Comparison of ENCODE assay signal across 21 cellular contexts in the genomic region with DNA sequence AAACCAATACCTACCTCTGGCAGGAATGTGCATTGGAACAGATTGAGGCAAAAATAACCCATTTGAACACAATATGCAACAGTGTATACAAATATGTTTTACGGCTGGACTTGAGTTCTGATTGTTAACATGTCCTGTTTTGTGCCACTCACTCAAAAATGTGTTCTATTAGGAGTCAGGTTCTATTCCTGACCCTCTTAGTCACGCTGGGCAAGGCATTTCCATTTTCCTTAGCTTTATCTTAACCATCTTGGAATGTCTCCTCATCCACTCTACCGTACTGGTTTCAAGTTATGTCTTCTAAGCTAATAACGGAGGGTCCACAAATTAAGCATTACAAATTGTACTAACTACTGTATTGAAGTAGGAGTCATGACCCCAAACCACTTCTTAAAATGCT.
DNase-seq lines count a peak whose midpoint lies in the region; ATAC-seq and TF ChIP-seq lines count a peak whose summit lies in the region.
"Had no signal": no experiment of that assay in that cellular context is flagged by ENCODE, and none has a peak within 500 bp of the region (broad histone marks: within the 10 kb centered on the region; RNA-seq: fewer than 3 reads in every experiment).

No MANE protein-coding gene starts in this region.

- intact Hi-C loops in MCF 10A (cut with micrococcal nuclease) = loop anchor here (5.0 kb wide), 2 partner anchors 43 to 78 kb away; a partner anchor contains a TSS
- intact Hi-C loops in mammary epithelial cell (cut with micrococcal nuclease) = no loop called here
- intact Hi-C loops in vagina (cut with DNase I) = no loop called here
- intact Hi-C loops in adrenal gland (cut with DNase I) = no loop called here

- H3K79me2 ChIP-seq in mammary epithelial cell (ENCODE audit: insufficient read depth, low read length) = peaks cover 9% of the 10 kb centered on the region

- no peaks in the 10 kb centered on the region for H3K9me3 ChIP-seq in mammary epithelial cell (replicated peaks; ENCODE audit: insufficient read depth, low read length)
- H3K9me3 ChIP-seq in vagina = no peaks in the 10 kb centered on the region
- no peaks in the 10 kb centered on the region for H3K9me3 ChIP-seq in adrenal gland (replicated peaks in 1 of 3)
- H3K9me3 ChIP-seq: colonic mucosa, ovary had no signal

- H3K9me3 Mint-ChIP-seq in MCF 10A (ENCODE audit: unreplicated experiment) (no peaks in the 10 kb centered on the region), nephron (peaks cover 2% of the 10 kb centered on the region)
- H3K9me3 Mint-ChIP-seq in activated CD4-positive, alpha-beta T cell treated with anti-CD3 and anti-CD28 coated beads, Interleukin-2, amount 10 ng/mL, durations not matched to agents 7 days and 5 days = peaks cover 12% of the 10 kb centered on the region

- in situ Hi-C loops in mammary epithelial cell (cut with MboI; ENCODE audit: low sequenced_read_pairs in 2 of 2) = no loop called here

- H3K27me3 Mint-ChIP-seq in MCF 10A (ENCODE audit: insufficient read depth, unreplicated experiment) = no peaks in the 10 kb centered on the region
- H3K27me3 Mint-ChIP-seq in nephron (ENCODE audit: low read depth) = no peaks in the 10 kb centered on the region
- H3K27me3 Mint-ChIP-seq in activated CD4-positive, alpha-beta T cell treated with anti-CD3 and anti-CD28 coated beads, Interleukin-2, amount 10 ng/mL, durations not matched to agents 7 days and 5 days = no peaks in the 10 kb centered on the region

- H3K36me3 Mint-ChIP-seq in MCF 10A (ENCODE audit: insufficient read depth, unreplicated experiment) = no peaks in the 10 kb centered on the region
- peaks cover 19% of the 10 kb centered on the region for H3K36me3 Mint-ChIP-seq in nephron (ENCODE audit: low read depth)
- peaks cover 51% of the 10 kb centered on the region for H3K36me3 Mint-ChIP-seq in activated CD4-positive, alpha-beta T cell treated with anti-CD3 and anti-CD28 coated beads, Interleukin-2, amount 10 ng/mL, durations not matched to agents 7 days and 5 days (ENCODE audit: low read depth)

- dilution Hi-C loops in mammary epithelial cell (cut with HindIII; ENCODE audit: low sequenced_read_pairs) = no loop called here

- BruUV-seq in MCF 10A (replicated peaks; lab: Mats Ljungman, UMichigan) = no TSS peak
- BruUV-seq in mammary epithelial cell (replicated peaks; lab: Mats Ljungman, UMichigan) = no TSS peak

- H3K36me3 ChIP-seq in mammary epithelial cell (ENCODE audit: insufficient read depth, low read length) (no peaks in the 10 kb centered on the region), vagina (no peaks in the 10 kb centered on the region), adrenal gland (replicated peaks in 1 of 2) (no peaks in the 10 kb centered on the region)
- H3K36me3 ChIP-seq: colonic mucosa, ovary had no signal

- H3K4me3 Mint-ChIP-seq in MCF 10A (ENCODE audit: unreplicated experiment) (no peak overlapping the region), nephron (no peak overlapping the region)
- H3K4me3 Mint-ChIP-seq in activated CD4-positive, alpha-beta T cell treated with anti-CD3 and anti-CD28 coated beads, Interleukin-2, amount 10 ng/mL, durations not matched to agents 7 days and 5 days = no peak overlapping the region

- H3K4me2 ChIP-seq in mammary epithelial cell (ENCODE audit: insufficient read depth, low read depth, low read length) = no peak overlapping the region

- no peak for ATAC-seq in GM18517 (IDR thresholded peaks at IDR 0.05; ENCODE audit: unreplicated experiment)
- ATAC-seq: Panc1 had no signal

- POLR2A ChIA-PET in MCF 10A (lab: Yijun Ruan, JAX) = interaction anchor here (0.6 to 7.1 kb wide), 6 partner anchors 10 to 357 kb away, joined by 3 to 76 read pairs (median 12); no protein-coding TSS in a partner anchor
- POLR2A ChIA-PET in activated CD4-positive, alpha-beta T cell treated with anti-CD3 and anti-CD28 coated beads, Interleukin-2, amount 10 ng/mL, durations not matched to agents 7 days and 5 days (lab: Charles Lee) = no interaction called here

- no peak for TF ChIP-seq CTCF in MCF 10A (IDR thresholded peaks at IDR 0.05; ENCODE audit: unreplicated experiment)
- TF ChIP-seq CTCF in mammary epithelial cell (conservative IDR thresholded peaks at IDR 0.05 in 1 of 2, IDR thresholded peaks at IDR 0.05 in 1 of 2; ENCODE audit: extremely low read depth in 1 of 2, insufficient read depth in 1 of 2, low read depth in 1 of 2, low read length in 2 of 2) = no peak
- TF ChIP-seq CTCF in cardiac fibroblast (IDR thresholded peaks at IDR 0.05; ENCODE audit: low read depth, low read length) = peak; percentile 3
- no peak for TF ChIP-seq CTCF in nephron (IDR thresholded peaks at IDR 0.05; ENCODE audit: unreplicated experiment in 3 of 3)
- no peak for TF ChIP-seq CTCF in vagina (IDR thresholded peaks at IDR 0.05)
- TF ChIP-seq CTCF in adrenal gland (IDR thresholded peaks at IDR 0.05) = no peak

- H3K4me3 ChIP-seq in mammary epithelial cell (replicated peaks in 1 of 3; ENCODE audit: insufficient read depth in 1 of 3, low read depth in 2 of 3, low read length in 3 of 3) = no peak overlapping the region
- H3K4me3 ChIP-seq in cardiac fibroblast (replicated peaks in 1 of 2; ENCODE audit: low read depth in 2 of 2, low read length in 2 of 2) = no peak overlapping the region
- H3K4me3 ChIP-seq in vagina = no peak overlapping the region
- no peak overlapping the region for H3K4me3 ChIP-seq in adrenal gland
- H3K4me3 ChIP-seq: colonic mucosa, GM23248, ovary had no signal

- CTCF ChIA-PET in MCF 10A (lab: Yijun Ruan, JAX) (interaction anchor here (0.9 to 4.4 kb wide), 7 partner anchors 9 to 141 kb away, joined by 3 to 19 read pairs (median 5); a partner anchor contains a TSS), mammary epithelial cell (lab: Charles Lee; ENCODE audit: low non-redundant PET) (no interaction called here)
- CTCF ChIA-PET in activated CD4-positive, alpha-beta T cell treated with anti-CD3 and anti-CD28 coated beads, Interleukin-2, amount 10 ng/mL, durations not matched to agents 7 days and 5 days (lab: Charles Lee) = interaction anchor here (1.0 to 3.2 kb wide), 4 partner anchors 9 to 79 kb away, joined by 3 to 12 read pairs (median 6); a partner anchor contains a TSS

- H2AFZ ChIP-seq in mammary epithelial cell (ENCODE audit: low read depth, low read length) = no peak overlapping the region
- H2AFZ ChIP-seq: GM23248 had no signal

- no peaks in the 10 kb centered on the region for H4K20me1 ChIP-seq in mammary epithelial cell (ENCODE audit: insufficient read depth, low read length)

- H3K27ac Mint-ChIP-seq in MCF 10A (ENCODE audit: low read depth, unreplicated experiment) (peak overlapping the region; percentile 96), nephron (peak overlapping the region; percentile 49 to 85 (median 78))
- no peak overlapping the region for H3K27ac Mint-ChIP-seq in activated CD4-positive, alpha-beta T cell treated with anti-CD3 and anti-CD28 coated beads, Interleukin-2, amount 10 ng/mL, durations not matched to agents 7 days and 5 days

- H3K9ac ChIP-seq in mammary epithelial cell (ENCODE audit: insufficient read depth, low read length) = no peak overlapping the region
- H3K9ac ChIP-seq: GM23248 had no signal

- H3K27ac ChIP-seq in mammary epithelial cell (ENCODE audit: insufficient read depth, low read depth, low read length) (no peak overlapping the region), vagina (peak overlapping the region; percentile 69), adrenal gland (peak overlapping the region in 1 of 5 donors; percentile 8)
- H3K27ac ChIP-seq: colonic mucosa, ovary, VCaP had no signal

- 53% methylated on average over 4 of the region's 4 CpGs for WGBS in mammary epithelial cell (ENCODE audit: low coverage, missing lambda C conversion rate)
- 72 to 95% (median 83%) methylated on average over 4 of the region's 4 CpGs for WGBS in adrenal gland, 4 donors

- no peak for TF ChIP-seq POLR2A in vagina (IDR thresholded peaks at IDR 0.05)
- TF ChIP-seq POLR2A in adrenal gland (IDR thresholded peaks at IDR 0.05) = no peak

- DNase-seq in MCF 10A (ENCODE audit: unreplicated experiment) = no peak
- no peak for DNase-seq in mammary epithelial cell
- no peak for DNase-seq in cardiac fibroblast (ENCODE audit: low read depth in 2 of 2)
- no peak for DNase-seq in vagina (ENCODE audit: extremely low spot score in 2 of 2)
- no peak for DNase-seq in adrenal gland
- DNase-seq in activated CD4-positive, alpha-beta T cell treated with anti-CD3 and anti-CD28 coated beads, Interleukin-2, amount 10 ng/mL, durations not matched to agents 7 days and 5 days = no peak
- DNase-seq: activated effector memory CD4-positive, alpha-beta T cell treated with Interleukin-2 at 50 U/mL for 16 hours; colonic mucosa; glutamatergic neuron; GM23248; KBM-7; NCI-H1092; NCI-H2107; NCI-H69; ovary; stimulated activated CD4-positive, alpha-beta T cell treated with anti-CD3 and anti-CD28 coated beads, Interleukin-4, amount 100 ng/mL, for 24 hours; stimulated activated CD8-positive, alpha-beta memory T cell treated with anti-CD3 and anti-CD28 coated beads, Interleukin-4, amount 100 ng/mL, for 48 hours had no signal

- H3K4me1 Mint-ChIP-seq in MCF 10A (ENCODE audit: insufficient read depth, unreplicated experiment) = peaks cover 42% of the 10 kb centered on the region
- peaks cover 31% of the 10 kb centered on the region for H3K4me1 Mint-ChIP-seq in nephron
- H3K4me1 Mint-ChIP-seq in activated CD4-positive, alpha-beta T cell treated with anti-CD3 and anti-CD28 coated beads, Interleukin-2, amount 10 ng/mL, durations not matched to agents 7 days and 5 days = peaks cover 86% of the 10 kb centered on the region

- H3K4me1 ChIP-seq in mammary epithelial cell (ENCODE audit: insufficient read depth, low read length) (peaks cover 37% of the 10 kb centered on the region), vagina (peaks cover 73% of the 10 kb centered on the region), adrenal gland (replicated peaks in 1 of 2) (peaks cover 14 to 54% of the 10 kb centered on the region in 2 donors)

- H3K27me3 ChIP-seq in mammary epithelial cell (ENCODE audit: insufficient read depth, low read length) (no peaks in the 10 kb centered on the region), vagina (no peaks in the 10 kb centered on the region), adrenal gland (no peaks in the 10 kb centered on the region)
- H3K27me3 ChIP-seq: colonic mucosa, ovary had no signal
